In genomic region chr22:31085493-31085824, GRCh38 we compare ENCODE assay signal across 8 cellular contexts. TPM values are rescaled to one million over a fixed set of nuclear protein-coding genes. Genes with fewer than 3 reads are reported as not detected.
A peak's percentile ranks its signal among the peaks of the same experiment; 100 is the strongest.
DNase-seq lines count a peak whose midpoint lies in the region; ATAC-seq, FAIRE-seq and TF ChIP-seq lines count a peak whose summit lies in the region.

No MANE protein-coding gene starts in this region.

- in situ Hi-C loops in K562 (cut with MboI) = loop anchor here (5.0 to 10.0 kb wide), 2 partner anchors 133 to 321 kb away; no protein-coding TSS in a partner anchor

- H3K4me3 Mint-ChIP-seq in activated CD4-positive, alpha-beta T cell treated with anti-CD3 and anti-CD28 coated beads, Interleukin-2, amount 10 ng/mL, durations not matched to agents 24 days and 14 days = peak overlapping the region; percentile 91

- H3K9ac ChIP-seq in K562 (ENCODE audit: insufficient read depth in 1 of 2, low read depth in 2 of 2, low read length in 2 of 2) (peak overlapping the region; percentile 92 to 98), kidney (ENCODE audit: low read length in 2 of 2) (peak overlapping the region; percentile 88 to 97)

- BruUV-seq in K562 (replicated peaks; lab: Mats Ljungman, UMichigan) = no TSS peak

- H3K4me1 Mint-ChIP-seq in activated CD4-positive, alpha-beta T cell treated with anti-CD3 and anti-CD28 coated beads, Interleukin-2, amount 10 ng/mL, durations not matched to agents 24 days and 14 days = peaks cover 35% of the 10 kb centered on the region

- H3K36me3 Mint-ChIP-seq in activated CD4-positive, alpha-beta T cell treated with anti-CD3 and anti-CD28 coated beads, Interleukin-2, amount 10 ng/mL, durations not matched to agents 24 days and 14 days (ENCODE audit: low read depth) = peaks cover 2% of the 10 kb centered on the region

- intact Hi-C loops in activated CD4-positive, alpha-beta T cell treated with anti-CD3 and anti-CD28 coated beads, Interleukin-2, amount 10 ng/mL, durations not matched to agents 24 days and 14 days (cut with micrococcal nuclease) = loop anchor here (1.0 to 10.0 kb wide), 3 partner anchors 138 to 451 kb away; partner anchors contain the start of genes PATZ1 and SLC35E4
- intact Hi-C loops in K562 (cut with micrococcal nuclease) (loop anchor here (2.0 kb wide), 2 partner anchors 117 to 137 kb away; partner anchors contain the start of genes MORC2 and TUG1), kidney (cut with DNase I) (loop anchor here (5.0 kb wide), 1 partner anchor 138 kb away; no protein-coding TSS in a partner anchor)

- H3K9me3 ChIP-seq in K562 (replicated peaks; ENCODE audit: control insufficient read depth, insufficient read depth, low read depth, low read length) = no peaks in the 10 kb centered on the region
- H3K9me3 ChIP-seq in kidney (ENCODE audit: control insufficient read depth in 1 of 2, low read length in 2 of 2) = no peaks in the 10 kb centered on the region

- TF ChIP-seq RAD21 in K562 (CRISPR knock-in tag; conservative IDR thresholded peaks at IDR 0.05 in 1 of 2, IDR thresholded peaks at IDR 0.05 in 1 of 2) = no peak

- no peak for TF ChIP-seq EP300 in K562 (IDR thresholded peaks at IDR 0.05; ENCODE audit: low read length)

- peak overlapping the region; percentile 93 for H3K4me2 ChIP-seq in K562 (ENCODE audit: insufficient read depth, low read length)

- H3K4me1 ChIP-seq in K562 (replicated peaks in 1 of 2; ENCODE audit: control insufficient read depth in 2 of 2, insufficient read depth in 2 of 2, low read length in 2 of 2) (peaks cover 34 to 77% of the 10 kb centered on the region in 2 experiments), kidney (ENCODE audit: control insufficient read depth in 1 of 2, insufficient read depth in 1 of 2, low read depth in 1 of 2, low read length in 2 of 2) (peaks cover 29 to 44% of the 10 kb centered on the region in 2 donors)

- no peaks in the 10 kb centered on the region for H3K9me3 Mint-ChIP-seq in activated CD4-positive, alpha-beta T cell treated with anti-CD3 and anti-CD28 coated beads, Interleukin-2, amount 10 ng/mL, durations not matched to agents 24 days and 14 days

- CTCF ChIA-PET in K562 (lab: Yijun Ruan, JAX; ENCODE audit: low intra/inter-chr PET ratio) = interaction anchor here (0.7 to 4.0 kb wide), 3 partner anchors 20 to 138 kb away, joined by 3 to 21 read pairs (median 4); partner anchors contain the start of gene TUG1

- peaks cover 5% of the 10 kb centered on the region for H3K9me1 ChIP-seq in K562 (ENCODE audit: control insufficient read depth, insufficient read depth, low read length)

- H3K4me3 ChIP-seq in K562 (peak overlapping the region; percentile 66), kidney (ENCODE audit: low read length in 2 of 2) (peak overlapping the region; percentile 61 to 84)

- H3K27ac ChIP-seq in K562 (ENCODE audit: extremely low read depth, low read depth, low read length) (peak overlapping the region; percentile 98), kidney (ENCODE audit: low read depth in 2 of 2, low read length in 2 of 2) (peak overlapping the region; percentile 94 to 97), substantia nigra (ENCODE audit: low read depth, low read length, poor library complexity, severe bottlenecking) (peak overlapping the region; percentile 98)

- DNase-seq in activated CD4-positive, alpha-beta T cell treated with anti-CD3 and anti-CD28 coated beads, Interleukin-2, amount 10 ng/mL, durations not matched to agents 24 days and 14 days = no peak
- no peak for DNase-seq in activated CD4-positive, alpha-beta T cell treated with anti-CD3 and anti-CD28 coated beads for 4 hours
- DNase-seq in K562 (ENCODE audit: extremely low read depth in 1 of 4, low spot score in 3 of 4) (no peak), kidney (no peak), substantia nigra (lab: John Stamatoyannopoulos, UW) (peak in 47 of 49 donors; percentile 47 to 91 (median 76)), SHP77 treated with DMSO at 0.1 percent for 48 hours (lab: John Stamatoyannopoulos, UW) (no peak), RKO (ENCODE audit: low spot score) (no peak)

- WGBS in K562 (ENCODE audit: insufficient coverage, low coverage, missing lambda C conversion rate) = 4% methylated on average over 3 of the region's 13 CpGs

- no peaks in the 10 kb centered on the region for H3K27me3 Mint-ChIP-seq in activated CD4-positive, alpha-beta T cell treated with anti-CD3 and anti-CD28 coated beads, Interleukin-2, amount 10 ng/mL, durations not matched to agents 24 days and 14 days

- no peaks in the 10 kb centered on the region for H4K20me1 ChIP-seq in K562 (replicated peaks; ENCODE audit: control insufficient read depth, insufficient read depth, low read length)

- H3K27ac Mint-ChIP-seq in activated CD4-positive, alpha-beta T cell treated with anti-CD3 and anti-CD28 coated beads, Interleukin-2, amount 10 ng/mL, durations not matched to agents 24 days and 14 days = peak overlapping the region; percentile 91

- no peak for TF ChIP-seq POLR2A in K562 (conservative IDR thresholded peaks at IDR 0.05)

- no peaks in the 10 kb centered on the region for H3K27me3 ChIP-seq in K562 (ENCODE audit: control insufficient read depth in 2 of 2, insufficient read depth in 2 of 2, low read length in 2 of 2)

- FAIRE-seq in K562 (lab: Jason Lieb, UNC) (no peak), kidney (lab: Jason Lieb, UNC) (no peak)

- peak overlapping the region; percentile 94 for H2AFZ ChIP-seq in K562 (ENCODE audit: low read depth, low read length)

- POLR2A ChIA-PET in K562 (lab: Yijun Ruan, JAX) = interaction anchor here (0.6 to 2.9 kb wide), 10 partner anchors 10 to 237 kb away, joined by 3 to 18 read pairs (median 4); partner anchors contain the start of gene SELENOM

- ATAC-seq in K562 (no peak), HG02798 (IDR thresholded peaks at IDR 0.05; ENCODE audit: poor library complexity, unreplicated experiment) (no peak)

- H3K79me2 ChIP-seq in K562 (ENCODE audit: control insufficient read depth, insufficient read depth, low read length) = peaks cover 22% of the 10 kb centered on the region

- 0 out of 6 replicates have a peak, but pooled peaks of 1 of the 3 experiments have one; percentile 5 for TF ChIP-seq CTCF in K562 (IDR thresholded peaks at IDR 0.05 in 2 of 3, conservative IDR thresholded peaks at IDR 0.05 in 1 of 3; ENCODE audit: insufficient read depth in 2 of 3, low read depth in 1 of 3, low read length in 3 of 3)
- no peak for TF ChIP-seq CTCF in kidney (IDR thresholded peaks at IDR 0.05; ENCODE audit: borderline replicate concordance, extremely low read depth, insufficient read depth)

- H3K36me3 ChIP-seq in K562 (ENCODE audit: control insufficient read depth, insufficient read depth, low read length) = peaks cover 20% of the 10 kb centered on the region; the same call in 2 of the 3 replicates
- peaks cover 16 to 40% of the 10 kb centered on the region in 2 donors for H3K36me3 ChIP-seq in kidney (ENCODE audit: control insufficient read depth in 1 of 2, insufficient read depth in 2 of 2, low read length in 2 of 2)

RNA-seq across cellular contexts. Expression of gene SMTN, which starts 4.3 kb away (rescaled TPM):
- total RNA-seq in activated CD4-positive, alpha-beta T cell treated with anti-CD3 and anti-CD28 coated beads, Interleukin-2, amount 10 ng/mL, durations not matched to agents 24 days and 14 days = 13.9 and 17.9 TPM in 2 replicates
- 49.3 and 111 TPM in 2 replicates for total RNA-seq in K562 (2011; cell fraction: chromatin; rRNA removed; ENCODE audit: low replicate concordance)
- total RNA-seq in K562 (2011; cell fraction: nucleolus; rRNA removed) = 49.2 and 65.0 TPM in 2 replicates
- 48.8 and 58.2 TPM in 2 replicates for total RNA-seq in K562 (2011; cell fraction: nucleoplasm; rRNA removed)
- total RNA-seq in K562 (2014; rRNA removed) = 17.8 and 22.3 TPM in 2 replicates
- 8.8 and 11.1 TPM in 2 replicates for total RNA-seq in K562 (2014; rRNA removed; fragmentation: Illumina TruSeq; extraction: Trizol)
- 16.0 and 16.1 TPM in 2 replicates for total RNA-seq in K562 (2015; rRNA removed; fragmentation: Illumina TruSeq; extraction: Trizol)
- total RNA-seq in K562 (2021) = 39.9 and 41.1 TPM in 2 replicates
- polyA plus RNA-seq in K562 (2011; rRNA removed) = 7.7 and 13.7 TPM in 2 replicates
- polyA plus RNA-seq in K562 (2011; cell fraction: cytosol; rRNA removed) = 9.0 and 10.3 TPM in 2 replicates
- polyA plus RNA-seq in K562 (2011; cell fraction: nucleus; rRNA removed) = 70.1 and 84.9 TPM in 2 replicates
- polyA plus RNA-seq in K562 (2012) = 22.9 and 23.5 TPM in 2 replicates
- 17.6 and 28.4 TPM in 2 replicates for polyA plus RNA-seq in K562 (2014; fragmentation: Illumina TruSeq; extraction: Trizol)
- polyA plus RNA-seq in K562 (2014; fragmentation: Nextera tagmentation; extraction: Ambion mirVana) = 1 to 10 TPM; 2.5 to 3.4 TPM
- polyA plus RNA-seq in K562 (2014; rRNA removed) = 20.6 and 25.5 TPM in 2 replicates
- 4.6 and 7.0 TPM in 2 replicates for polyA minus RNA-seq in K562 (2011; rRNA and poly(A)+ RNA removed)
- 8.3 and 14.4 TPM in 2 replicates for polyA minus RNA-seq in K562 (2011; cell fraction: cytosol; rRNA and poly(A)+ RNA removed)
- polyA minus RNA-seq in K562 (2011; cell fraction: nucleus; rRNA and poly(A)+ RNA removed) = 24.6 and 28.2 TPM in 2 replicates
- 67.7 TPM for total RNA-seq in kidney
- 64.4 TPM for polyA plus RNA-seq in kidney (ENCODE audit: insufficient read depth, low read depth, low replicate concordance)

RNA-seq across cellular contexts. Expression of gene SELENOM, which starts 21.9 kb away (rescaled TPM):
- total RNA-seq in activated CD4-positive, alpha-beta T cell treated with anti-CD3 and anti-CD28 coated beads, Interleukin-2, amount 10 ng/mL, durations not matched to agents 24 days and 14 days = 7.4 and 8.2 TPM in 2 replicates
- total RNA-seq in K562 (2011; cell fraction: chromatin; rRNA removed; ENCODE audit: low replicate concordance) = 7.3 and 13.3 TPM in 2 replicates
- total RNA-seq in K562 (2011; cell fraction: nucleolus; rRNA removed) = 15.5 and 16.3 TPM in 2 replicates
- 10.6 and 15.3 TPM in 2 replicates for total RNA-seq in K562 (2011; cell fraction: nucleoplasm; rRNA removed)
- total RNA-seq in K562 (2014; rRNA removed) (6.9 and 10.8 TPM in 2 replicates), K562 (2014; rRNA removed; fragmentation: Illumina TruSeq; extraction: Trizol) (1.2 and 1.8 TPM in 2 replicates), K562 (2015; rRNA removed; fragmentation: Illumina TruSeq; extraction: Trizol) (3.7 and 4.1 TPM in 2 replicates), K562 (2021) (8.5 and 10.9 TPM in 2 replicates), kidney (154 TPM)
- polyA plus RNA-seq in K562 (2011; rRNA removed) (4.2 and 7.1 TPM in 2 replicates), K562 (2014; fragmentation: Illumina TruSeq; extraction: Trizol) (2.8 and 5.8 TPM in 2 replicates), K562 (2014; fragmentation: Nextera tagmentation; extraction: Ambion mirVana) (1 to 10 TPM; 1.2 to 2.9 TPM), K562 (2014; rRNA removed) (10.0 and 10.6 TPM in 2 replicates), kidney (ENCODE audit: insufficient read depth, low read depth, low replicate concordance) (291 TPM)
- 19.5 and 31.1 TPM in 2 replicates for polyA plus RNA-seq in K562 (2011; cell fraction: cytosol; rRNA removed)
- 11.9 and 13.4 TPM in 2 replicates for polyA plus RNA-seq in K562 (2011; cell fraction: nucleus; rRNA removed)
- 6.7 and 19.8 TPM in 2 replicates for polyA plus RNA-seq in K562 (2012)
- 1.7 and 2.3 TPM in 2 replicates for polyA minus RNA-seq in K562 (2011; rRNA and poly(A)+ RNA removed)
- 5.2 TPM in 1 of 2 replicates, not detected in the other for polyA minus RNA-seq in K562 (2011; cell fraction: cytosol; rRNA and poly(A)+ RNA removed)
- polyA minus RNA-seq in K562 (2011; cell fraction: nucleus; rRNA and poly(A)+ RNA removed) = 5.5 and 9.0 TPM in 2 replicates

RNA-seq across cellular contexts. Expression of gene INPP5J, which starts 37.3 kb away (rescaled TPM):
- 0.07 and 0.26 TPM in 2 replicates for total RNA-seq in activated CD4-positive, alpha-beta T cell treated with anti-CD3 and anti-CD28 coated beads, Interleukin-2, amount 10 ng/mL, durations not matched to agents 24 days and 14 days
- 1.5 and 3.2 TPM in 2 replicates for total RNA-seq in K562 (2011; cell fraction: chromatin; rRNA removed; ENCODE audit: low replicate concordance)
- total RNA-seq in K562 (2011; cell fraction: nucleolus; rRNA removed) = 1.2 and 3.2 TPM in 2 replicates
- 2.4 and 2.7 TPM in 2 replicates for total RNA-seq in K562 (2011; cell fraction: nucleoplasm; rRNA removed)
- total RNA-seq in K562 (2014; rRNA removed) (5.9 and 6.4 TPM in 2 replicates), K562 (2014; rRNA removed; fragmentation: Illumina TruSeq; extraction: Trizol) (1.9 and 2.7 TPM in 2 replicates), K562 (2015; rRNA removed; fragmentation: Illumina TruSeq; extraction: Trizol) (5.8 and 6.7 TPM in 2 replicates), K562 (2021) (6.3 and 7.0 TPM in 2 replicates), kidney (6.2 TPM)
- polyA plus RNA-seq in K562 (2011; rRNA removed) (1.6 and 21.8 TPM in 2 replicates), K562 (2014; fragmentation: Illumina TruSeq; extraction: Trizol) (4.8 and 5.4 TPM in 2 replicates), K562 (2014; fragmentation: Nextera tagmentation; extraction: Ambion mirVana) (under 1 TPM; 0.10 to 0.78 TPM), K562 (2014; rRNA removed) (5.4 and 6.0 TPM in 2 replicates), kidney (ENCODE audit: insufficient read depth, low read depth, low replicate concordance) (44.7 TPM)
- polyA plus RNA-seq in K562 (2011; cell fraction: cytosol; rRNA removed) = 4.8 and 29.8 TPM in 2 replicates
- 4.7 and 21.8 TPM in 2 replicates for polyA plus RNA-seq in K562 (2011; cell fraction: nucleus; rRNA removed)
- polyA plus RNA-seq in K562 (2012) = 6.0 and 10.4 TPM in 2 replicates
- 1.2 and 7.5 TPM in 2 replicates for polyA minus RNA-seq in K562 (2011; rRNA and poly(A)+ RNA removed)
- polyA minus RNA-seq in K562 (2011; cell fraction: cytosol; rRNA and poly(A)+ RNA removed) = 1.4 and 21.9 TPM in 2 replicates
- 0.81 and 6.4 TPM in 2 replicates for polyA minus RNA-seq in K562 (2011; cell fraction: nucleus; rRNA and poly(A)+ RNA removed)

RNA-seq across cellular contexts. Expression of gene PLA2G3, which starts 54.8 kb away (rescaled TPM):
- total RNA-seq in activated CD4-positive, alpha-beta T cell treated with anti-CD3 and anti-CD28 coated beads, Interleukin-2, amount 10 ng/mL, durations not matched to agents 24 days and 14 days = not detected in 2 replicates
- total RNA-seq in K562 (2011; cell fraction: chromatin; rRNA removed; ENCODE audit: low replicate concordance) = 1.2 and 3.3 TPM in 2 replicates
- total RNA-seq in K562 (2011; cell fraction: nucleolus; rRNA removed) = 3.2 and 3.5 TPM in 2 replicates
- total RNA-seq in K562 (2011; cell fraction: nucleoplasm; rRNA removed) = 1.9 TPM in 2 replicates
- total RNA-seq in K562 (2014; rRNA removed) (0.53 and 0.68 TPM in 2 replicates), K562 (2014; rRNA removed; fragmentation: Illumina TruSeq; extraction: Trizol) (0.22 and 0.36 TPM in 2 replicates), K562 (2015; rRNA removed; fragmentation: Illumina TruSeq; extraction: Trizol) (0.76 and 1.1 TPM in 2 replicates), K562 (2021) (0.64 and 0.98 TPM in 2 replicates), kidney (not detected)
- polyA plus RNA-seq in K562 (2011; rRNA removed) (1.4 and 5.4 TPM in 2 replicates), K562 (2014; fragmentation: Illumina TruSeq; extraction: Trizol) (0.48 and 0.78 TPM in 2 replicates), K562 (2014; fragmentation: Nextera tagmentation; extraction: Ambion mirVana) (under 1 TPM; 0.18 to 0.20 TPM), K562 (2014; rRNA removed) (0.77 and 1.2 TPM in 2 replicates), kidney (ENCODE audit: insufficient read depth, low read depth, low replicate concordance) (1.2 TPM)
- 1.7 and 4.2 TPM in 2 replicates for polyA plus RNA-seq in K562 (2011; cell fraction: cytosol; rRNA removed)
- 5.9 and 19.6 TPM in 2 replicates for polyA plus RNA-seq in K562 (2011; cell fraction: nucleus; rRNA removed)
- 0.57 and 1.5 TPM in 2 replicates for polyA plus RNA-seq in K562 (2012)
- 0.53 and 1.6 TPM in 2 replicates for polyA minus RNA-seq in K562 (2011; rRNA and poly(A)+ RNA removed)
- 0.86 and 3.0 TPM in 2 replicates for polyA minus RNA-seq in K562 (2011; cell fraction: cytosol; rRNA and poly(A)+ RNA removed)
- polyA minus RNA-seq in K562 (2011; cell fraction: nucleus; rRNA and poly(A)+ RNA removed) = 1.1 and 4.9 TPM in 2 replicates

Comparison
In these comparisons a context has a peak if more than half of its experiments do, and no peak if none do; other contexts are left out.
1. DNase-seq: peak in substantia nigra (47 of 49); none in activated CD4-positive, alpha-beta T cell treated with anti-CD3 and anti-CD28 coated beads, Interleukin-2, amount 10 ng/mL, durations not matched to agents 24 days and 14 days (single experiment), activated CD4-positive, alpha-beta T cell treated with anti-CD3 and anti-CD28 coated beads for 4 hours (0 of 2), K562 (0 of 4), kidney (single experiment), SHP77 treated with DMSO at 0.1 percent for 48 hours (single experiment) and RKO (single experiment).
2. Peak in every context shown above with its lines, with median percentiles within 50 percentile points of each other: H3K27ac ChIP-seq.